In genomic region chr7:121313793-121314676, GRCh38 we compare ENCODE assay signal across 8 cellular contexts.
DNase-seq lines count a peak whose midpoint lies in the region; ATAC-seq lines count a peak whose summit lies in the region.

No MANE protein-coding gene starts in this region.

- peak overlapping the region in 1 of 2 donors; percentile 56 for H3K4me3 Mint-ChIP-seq in stimulated activated naive B cell treated with anti-CD40 and anti-IgM and Interleukin-4, amounts not matched to agents 10 μg/mL and 1 μg/mL and 100 μg/mL, for 72 hours

- H3K27ac Mint-ChIP-seq in stimulated activated naive B cell treated with anti-CD40 and anti-IgM and Interleukin-4, amounts not matched to agents 10 μg/mL and 1 μg/mL and 100 μg/mL, for 72 hours, result peak overlapping the region; percentile 48

- peaks cover 26 to 45% of the 10 kb centered on the region in 2 donors for H3K36me3 Mint-ChIP-seq in stimulated activated naive B cell treated with anti-CD40 and anti-IgM and Interleukin-4, amounts not matched to agents 10 μg/mL and 1 μg/mL and 100 μg/mL, for 72 hours

- peaks cover 11 to 13% of the 10 kb centered on the region in 2 donors for H3K9me3 Mint-ChIP-seq in stimulated activated naive B cell treated with anti-CD40 and anti-IgM and Interleukin-4, amounts not matched to agents 10 μg/mL and 1 μg/mL and 100 μg/mL, for 72 hours

- ATAC-seq in stimulated activated naive B cell treated with anti-CD40 and anti-IgM and Interleukin-4, amounts not matched to agents 10 μg/mL and 1 μg/mL and 100 μg/mL, for 72 hours (replicated peaks), result peak; percentile 61 to 72

- DNase-seq in HCEC 1CT, result peak; percentile 42
- peak; percentile 77 for DNase-seq in NAMALWA (ENCODE audit: low spot score)
- peak; percentile 43 for DNase-seq in astrocyte of the hippocampus (ENCODE audit: low read depth, low spot score)
- no peak for DNase-seq in stimulated activated naive B cell treated with anti-CD40 and anti-IgM and Interleukin-4, amounts not matched to agents 10 μg/mL and 1 μg/mL and 100 μg/mL, for 72 hours
- no peak for DNase-seq in NCI-H1048 (lab: John Stamatoyannopoulos, UW)
- no peak for DNase-seq in SKM-1 treated with dmso at 0.1 percent for 144 hours (lab: John Stamatoyannopoulos, UW; ENCODE audit: unreplicated experiment)
- DNase-seq in activated T-cell treated with anti-CD3 and anti-CD28 coated beads for 4 hours, result no peak

- peak overlapping the region; percentile 61 for H3K4me3 ChIP-seq in GM08714 (ENCODE audit: low read length)

- H3K4me1 Mint-ChIP-seq in stimulated activated naive B cell treated with anti-CD40 and anti-IgM and Interleukin-4, amounts not matched to agents 10 μg/mL and 1 μg/mL and 100 μg/mL, for 72 hours, result peaks cover 28 to 39% of the 10 kb centered on the region in 2 donors

- no peaks in the 10 kb centered on the region for H3K27me3 Mint-ChIP-seq in stimulated activated naive B cell treated with anti-CD40 and anti-IgM and Interleukin-4, amounts not matched to agents 10 μg/mL and 1 μg/mL and 100 μg/mL, for 72 hours

Comparison
In these comparisons a context has a peak if more than half of its experiments do, and no peak if none do; other contexts are left out.
1. DNase-seq: peak in HCEC 1CT (single experiment), NAMALWA (single experiment) and astrocyte of the hippocampus (single experiment); none in stimulated activated naive B cell treated with anti-CD40 and anti-IgM and Interleukin-4, amounts not matched to agents 10 μg/mL and 1 μg/mL and 100 μg/mL, for 72 hours (single experiment), NCI-H1048 (single experiment), SKM-1 treated with dmso at 0.1 percent for 144 hours (single experiment) and activated T-cell treated with anti-CD3 and anti-CD28 coated beads for 4 hours (single experiment).